ENCODE assay signal across 8 cellular contexts in the genomic region with DNA sequence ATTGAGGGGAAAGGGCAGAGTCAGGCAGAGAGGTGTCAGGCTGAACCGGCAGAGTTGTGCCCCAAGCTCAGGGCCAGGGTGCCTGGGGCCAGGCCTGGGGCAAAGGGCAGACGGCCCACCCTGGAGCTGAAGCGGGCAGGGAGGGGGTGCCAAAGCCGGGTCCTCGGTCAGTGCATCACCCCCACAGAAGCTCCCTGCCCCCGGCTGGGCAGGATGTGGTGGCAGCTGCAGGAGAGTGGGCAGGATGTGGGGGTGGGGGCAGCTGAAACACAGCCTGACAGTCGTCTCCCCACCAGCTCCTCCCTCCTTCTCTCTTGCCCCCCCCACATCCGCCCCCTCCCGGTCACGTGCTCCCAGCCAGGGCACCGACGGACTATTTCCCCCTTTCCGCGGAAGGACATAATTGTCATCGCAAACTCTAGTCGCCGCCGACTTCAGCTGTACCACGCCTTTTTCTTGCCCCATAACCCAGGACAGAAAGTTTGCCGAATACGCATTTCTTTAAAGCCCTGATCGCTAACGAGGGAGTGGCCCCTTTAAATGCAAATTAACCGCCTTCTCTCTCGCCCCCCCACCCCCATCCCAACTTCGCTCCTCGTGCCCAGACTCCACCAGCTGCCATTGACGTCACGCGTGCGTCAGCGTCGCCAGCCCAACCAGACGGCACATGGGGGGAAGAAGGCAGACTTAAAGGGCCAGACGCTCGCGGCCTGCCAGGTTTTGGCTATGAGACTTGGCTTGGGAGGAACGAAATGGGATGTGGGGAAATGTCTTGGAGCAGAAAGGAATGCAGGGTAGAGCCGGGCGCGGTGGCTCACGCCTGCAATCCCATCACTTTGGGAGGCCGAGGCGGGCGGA.
A peak's percentile ranks its signal among the peaks of the same experiment; 100 is the strongest.
DNase-seq lines count a peak whose midpoint lies in the region; ATAC-seq and FAIRE-seq lines count a peak whose summit lies in the region.

No MANE protein-coding gene starts in this region.

- DNase-seq in C1 segment of cervical spinal cord (lab: John Stamatoyannopoulos, UW) (peak; percentile 88 to 98 (median 96)), HTR-8/SVneo (ENCODE audit: insufficient read length, low spot score) (peak; percentile 94), NOMO-1 (lab: John Stamatoyannopoulos, UW; ENCODE audit: unreplicated experiment in 2 of 2) (peak; percentile 98 to 100), memory B cell (ENCODE audit: low spot score in 2 of 2) (peak; percentile 91 to 94)
- peak; percentile 86 to 97 (median 88) for DNase-seq in activated CD8-positive, alpha-beta memory T cell treated with anti-CD3 and anti-CD28 coated beads for 48 hours (ENCODE audit: low read depth in 2 of 3, low spot score in 2 of 3)
- DNase-seq in effector memory CD8-positive, alpha-beta T cell: peak; percentile 94 to 96 (median 94)
- DNase-seq in stimulated activated CD4-positive, alpha-beta T cell treated with anti-CD3 and anti-CD28 coated beads, TNF-alpha, amount 100 ng/mL, for 48 hours (ENCODE audit: low read depth in 3 of 3): peak; percentile 95 to 98 (median 95)

- peaks cover 48% of the 10 kb centered on the region for H3K36me3 Mint-ChIP-seq in effector memory CD8-positive, alpha-beta T cell (ENCODE audit: insufficient read depth)
- H3K36me3 Mint-ChIP-seq in memory B cell: no peaks in the 10 kb centered on the region

- peak; percentile 69 for FAIRE-seq in HTR-8/SVneo (lab: Jason Lieb, UNC)

- peak overlapping the region; percentile 99 to 100 for H3K27ac Mint-ChIP-seq in effector memory CD8-positive, alpha-beta T cell
- H3K27ac Mint-ChIP-seq in memory B cell: peak overlapping the region; percentile 97

- peaks cover 57 to 59% of the 10 kb centered on the region in 2 donors for H3K4me1 Mint-ChIP-seq in effector memory CD8-positive, alpha-beta T cell (ENCODE audit: low read depth in 2 of 2)
- H3K4me1 Mint-ChIP-seq in memory B cell: peaks cover 36% of the 10 kb centered on the region

- peak overlapping the region; percentile 82 to 83 for H3K4me3 Mint-ChIP-seq in effector memory CD8-positive, alpha-beta T cell
- H3K4me3 Mint-ChIP-seq in memory B cell: peak overlapping the region; percentile 76

- no peaks in the 10 kb centered on the region for H3K9me3 Mint-ChIP-seq in effector memory CD8-positive, alpha-beta T cell
- H3K9me3 Mint-ChIP-seq in memory B cell: no peaks in the 10 kb centered on the region

- peaks cover 0 to 6% of the 10 kb centered on the region in 2 donors for H3K27me3 Mint-ChIP-seq in effector memory CD8-positive, alpha-beta T cell
- H3K27me3 Mint-ChIP-seq in memory B cell: no peaks in the 10 kb centered on the region

- ATAC-seq in GM19438 (IDR thresholded peaks at IDR 0.05; ENCODE audit: low read depth, unreplicated experiment) (peak; percentile 25), memory B cell (ENCODE audit: low read depth) (peak; percentile 49)
- peak; percentile 55 for ATAC-seq in effector memory CD8-positive, alpha-beta T cell (replicated peaks)

Comparison
In these comparisons a context has a peak if more than half of its experiments do, and no peak if none do; other contexts are left out.
1. Peak in every context shown above with its lines: DNase-seq and ATAC-seq.